ENCODE assay signal across 19 cellular contexts in the genomic region with DNA sequence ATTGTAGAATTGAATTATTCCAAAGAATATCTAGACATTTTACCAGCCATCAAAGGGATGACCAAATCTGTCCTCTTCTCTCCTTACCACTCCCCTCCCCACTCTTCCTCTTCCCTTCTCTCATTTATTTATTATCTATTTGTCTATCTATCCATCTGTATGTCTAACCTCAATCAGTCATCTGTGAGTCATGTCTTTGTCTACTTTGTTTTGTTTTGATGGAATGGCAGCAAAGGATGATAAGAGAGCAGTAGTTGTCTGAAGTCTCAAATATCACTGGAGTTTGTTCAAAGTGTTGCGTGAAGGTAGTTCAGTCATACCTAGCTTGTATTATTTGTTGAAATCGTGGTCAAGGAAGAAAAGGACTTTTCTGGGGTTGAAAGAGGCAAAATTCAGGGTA. TPM values are rescaled to one million over a fixed set of nuclear protein-coding genes. Genes with fewer than 3 reads are reported as not detected.
DNase-seq lines count a peak whose midpoint lies in the region; ATAC-seq, FAIRE-seq and TF ChIP-seq lines count a peak whose summit lies in the region.
"Had no signal": no experiment of that assay in that cellular context is flagged by ENCODE, and none has a peak within 500 bp of the region (broad histone marks: within the 10 kb centered on the region; RNA-seq: fewer than 3 reads in every experiment).

No MANE protein-coding gene starts in this region.

- H3K27ac ChIP-seq in K562 (ENCODE audit: extremely low read depth, low read depth, low read length) (no peak overlapping the region), mesenchymal stem cell (ENCODE audit: low read length, poor library complexity, severe bottlenecking) (peak overlapping the region; percentile 79), heart left ventricle (no peak overlapping the region)
- H3K27ac ChIP-seq: right atrium auricular region had no signal

- H2BK120ac ChIP-seq in mesenchymal stem cell (ENCODE audit: low read depth, low read length) = no peak overlapping the region

- no peak overlapping the region for H2AK5ac ChIP-seq in mesenchymal stem cell (ENCODE audit: low read length, severe bottlenecking)

- TF ChIP-seq POLR2A in K562 (conservative IDR thresholded peaks at IDR 0.05) (no peak), heart left ventricle (IDR thresholded peaks at IDR 0.05) (no peak)

- H3K9ac ChIP-seq in K562 (ENCODE audit: insufficient read depth in 1 of 2, low read depth in 2 of 2, low read length in 2 of 2) = no peak overlapping the region
- H3K9ac ChIP-seq in mesenchymal stem cell (ENCODE audit: low read length) = no peak overlapping the region

- no peak overlapping the region for H3K14ac ChIP-seq in mesenchymal stem cell (ENCODE audit: low read length in 2 of 2)

- in situ Hi-C loops in K562 (cut with MboI) = no loop called here

- no peaks in the 10 kb centered on the region for H3K79me2 ChIP-seq in K562 (ENCODE audit: control insufficient read depth, insufficient read depth, low read length)

- DNase-seq in EH (ENCODE audit: low read depth) (peak; percentile 62), M059J (ENCODE audit: low read depth) (peak; percentile 81), K562 (ENCODE audit: extremely low read depth in 1 of 4, low spot score in 3 of 4) (no peak), mesenchymal stem cell (peak; percentile 24), T-helper 9 cell (no peak), NCI-H187 (lab: John Stamatoyannopoulos, UW) (no peak), heart left ventricle (no peak), NCI-H345 treated with DMSO at 0.1 percent for 48 hours (lab: John Stamatoyannopoulos, UW; ENCODE audit: unreplicated experiment) (no peak)
- DNase-seq: activated CD8-positive, alpha-beta T cell treated with anti-CD3 and anti-CD28 coated beads for 36 hours; activated naive CD8-positive, alpha-beta T cell treated with anti-CD3 and anti-CD28 coated beads, Interleukin-2, amount 10 ng/mL, durations not matched to agents 7 days and 5 days; MM.1S; NCI-H1930; NCI-H524; stimulated activated CD4-positive, alpha-beta T cell treated with anti-CD3 and anti-CD28 coated beads, Interleukin-2, amount 100 ng/mL, for 24 hours; T-cell had no signal

- H4K8ac ChIP-seq in mesenchymal stem cell (ENCODE audit: low read length) = no peak overlapping the region

- H3K9me1 ChIP-seq in K562 (ENCODE audit: control insufficient read depth, insufficient read depth, low read length) = no peaks in the 10 kb centered on the region

- H4K20me1 ChIP-seq in K562 (replicated peaks; ENCODE audit: control insufficient read depth, insufficient read depth, low read length) = no peaks in the 10 kb centered on the region

- intact Hi-C loops in K562 (cut with micrococcal nuclease) = no loop called here
- intact Hi-C loops in heart left ventricle (cut with DNase I) = no loop called here

- no peak overlapping the region for H3K4me3 ChIP-seq in K562
- no peak overlapping the region for H3K4me3 ChIP-seq in mesenchymal stem cell (ENCODE audit: insufficient read depth in 1 of 2, low read depth in 1 of 2, low read length in 2 of 2)
- H3K4me3 ChIP-seq in heart left ventricle = no peak overlapping the region
- H3K4me3 ChIP-seq: right atrium auricular region had no signal

- H3K27me3 ChIP-seq in K562 (ENCODE audit: control insufficient read depth in 2 of 2, insufficient read depth in 2 of 2, low read length in 2 of 2) (no peaks in the 10 kb centered on the region), mesenchymal stem cell (ENCODE audit: control insufficient read depth in 1 of 2, insufficient read depth in 1 of 2, low read length in 2 of 2) (no peaks in the 10 kb centered on the region), heart left ventricle (no peaks in the 10 kb centered on the region)
- H3K27me3 ChIP-seq: right atrium auricular region had no signal

- FAIRE-seq in K562 (lab: Jason Lieb, UNC) = no peak
- FAIRE-seq: G401.6, GM12892, H1 had no signal

- BruUV-seq in K562 (replicated peaks; lab: Mats Ljungman, UMichigan) = no TSS peak

- CTCF ChIA-PET in K562 (lab: Yijun Ruan, JAX; ENCODE audit: low intra/inter-chr PET ratio) = no interaction called here

- no peak overlapping the region for H2BK12ac ChIP-seq in mesenchymal stem cell (ENCODE audit: low read length in 2 of 2)

- TF ChIP-seq RAD21 in K562 (CRISPR knock-in tag; conservative IDR thresholded peaks at IDR 0.05 in 1 of 2, IDR thresholded peaks at IDR 0.05 in 1 of 2) = no peak

- no peaks in the 10 kb centered on the region for H3K36me3 ChIP-seq in K562 (ENCODE audit: control insufficient read depth, insufficient read depth, low read length)
- H3K36me3 ChIP-seq in mesenchymal stem cell (ENCODE audit: control insufficient read depth in 1 of 2, insufficient read depth in 2 of 2, low read depth in 1 of 2, low read length in 2 of 2) = peaks cover 0 to 5% of the 10 kb centered on the region in 2 experiments
- H3K36me3 ChIP-seq in heart left ventricle = peaks cover 0 to 8% (median 0%) of the 10 kb centered on the region in 9 donors
- H3K36me3 ChIP-seq: right atrium auricular region had no signal

- H3K4me1 ChIP-seq in K562 (replicated peaks in 1 of 2; ENCODE audit: control insufficient read depth in 2 of 2, insufficient read depth in 2 of 2, low read length in 2 of 2) = peaks cover 3 to 13% of the 10 kb centered on the region in 2 experiments; a peak in 3 of 5 replicates
- peaks cover 7% of the 10 kb centered on the region for H3K4me1 ChIP-seq in mesenchymal stem cell (ENCODE audit: control insufficient read depth, insufficient read depth, low read depth, low read length)
- no peaks in the 10 kb centered on the region for H3K4me1 ChIP-seq in heart left ventricle
- H3K4me1 ChIP-seq: right atrium auricular region had no signal

- ATAC-seq in K562 (no peak), heart left ventricle (no peak)
- ATAC-seq: activated CD8-positive, alpha-beta T cell treated with anti-CD3 and anti-CD28 coated beads for 36 hours; T-cell had no signal

- no peak overlapping the region for H4K91ac ChIP-seq in mesenchymal stem cell (ENCODE audit: low read length)

- TF ChIP-seq EP300 in K562 (IDR thresholded peaks at IDR 0.05; ENCODE audit: low read length) = no peak

- no peak overlapping the region for H3K18ac ChIP-seq in mesenchymal stem cell (ENCODE audit: low read depth in 1 of 2, low read length in 2 of 2)

- TF ChIP-seq CTCF in K562 (IDR thresholded peaks at IDR 0.05 in 2 of 3, conservative IDR thresholded peaks at IDR 0.05 in 1 of 3; ENCODE audit: insufficient read depth in 2 of 3, low read depth in 1 of 3, low read length in 3 of 3) (no peak), heart left ventricle (IDR thresholded peaks at IDR 0.05) (no peak)

- no peaks in the 10 kb centered on the region for H3K9me3 ChIP-seq in K562 (replicated peaks; ENCODE audit: control insufficient read depth, insufficient read depth, low read depth, low read length)
- H3K9me3 ChIP-seq in mesenchymal stem cell (ENCODE audit: control insufficient read depth, low read length) = no peaks in the 10 kb centered on the region
- no peaks in the 10 kb centered on the region for H3K9me3 ChIP-seq in heart left ventricle
- H3K9me3 ChIP-seq: right atrium auricular region had no signal

- POLR2A ChIA-PET in K562 (lab: Yijun Ruan, JAX) = interaction anchor here (0.6 to 1.5 kb wide), 2 partner anchors 12 to 14 kb away, joined by 3 read pairs; no protein-coding TSS in a partner anchor

- no peak overlapping the region for H3K23ac ChIP-seq in mesenchymal stem cell (ENCODE audit: low read length in 2 of 2)

- H3K79me1 ChIP-seq in mesenchymal stem cell (replicated peaks; ENCODE audit: low read length, poor library complexity, severe bottlenecking) = no peaks in the 10 kb centered on the region

- H2BK15ac ChIP-seq in mesenchymal stem cell (ENCODE audit: low read depth, poor library complexity, severe bottlenecking) = no peak overlapping the region

- no peak overlapping the region for H3K4ac ChIP-seq in mesenchymal stem cell (ENCODE audit: low read depth in 1 of 2, low read length in 2 of 2)

- no peak overlapping the region for H3K4me2 ChIP-seq in K562 (ENCODE audit: insufficient read depth, low read length)
- H3K4me2 ChIP-seq in mesenchymal stem cell (ENCODE audit: low read length, poor library complexity, severe bottlenecking) = no peak overlapping the region

- no peak overlapping the region for H2BK5ac ChIP-seq in mesenchymal stem cell (ENCODE audit: low read depth, low read length, poor library complexity, severe bottlenecking)

- H2AFZ ChIP-seq in K562 (ENCODE audit: low read depth, low read length) (no peak overlapping the region), mesenchymal stem cell (ENCODE audit: low read depth, low read length) (no peak overlapping the region)

- WGBS in K562 (ENCODE audit: insufficient coverage, low coverage, missing lambda C conversion rate) = 19% methylated on average over 2 of the region's 2 CpGs
- WGBS in mesenchymal stem cell = 73% methylated on average over 2 of the region's 2 CpGs
- 83 to 91% (median 86%) methylated on average over 2 of the region's 2 CpGs for WGBS in heart left ventricle, 4 donors

TF ChIP-seq in K562, 482 proteins besides CTCF, POLR2A, EP300 and RAD21 (continues in another document):
- no peak for TF ChIP-seq ZNF12 (CRISPR knock-in tag; IDR thresholded peaks at IDR 0.05)
- TF ChIP-seq MEIS2 (IDR thresholded peaks at IDR 0.05; ENCODE audit: partially characterized antibody) = peak; percentile 54

RNA-seq across cellular contexts. Expression of a gene that starts 34.7 kb away (rescaled TPM):
- 17.5 and 28.2 TPM in 2 replicates for total RNA-seq in M059J (2014; rRNA removed; shearing (Covaris generic))
- 14.0 and 45.2 TPM in 2 replicates for total RNA-seq in K562 (2011; cell fraction: chromatin; rRNA removed; ENCODE audit: low replicate concordance)
- 14.8 and 16.2 TPM in 2 replicates for total RNA-seq in K562 (2011; cell fraction: nucleolus; rRNA removed)
- 30.2 and 51.7 TPM in 2 replicates for total RNA-seq in K562 (2011; cell fraction: nucleoplasm; rRNA removed)
- total RNA-seq in K562 (2014; rRNA removed) (12.4 and 14.8 TPM in 2 replicates), K562 (2014; rRNA removed; fragmentation: Illumina TruSeq; extraction: Trizol) (27.6 and 32.8 TPM in 2 replicates), K562 (2015; rRNA removed; fragmentation: Illumina TruSeq; extraction: Trizol) (18.3 and 19.3 TPM in 2 replicates), K562 (2021) (52.4 and 56.2 TPM in 2 replicates), heart left ventricle (10 to 100 TPM; 23.8 to 84.1 (median 72.1) TPM)
- polyA plus RNA-seq in K562 (2011; rRNA removed) (20.4 and 21.8 TPM in 2 replicates), K562 (2014; fragmentation: Illumina TruSeq; extraction: Trizol) (72.0 and 81.3 TPM in 2 replicates), K562 (2014; fragmentation: Nextera tagmentation; extraction: Ambion mirVana) (10 to 100 TPM; 17.1 to 22.7 TPM), K562 (2014; rRNA removed) (31.9 and 34.1 TPM in 2 replicates), heart left ventricle (10 to 100 TPM; 23.1 to 73.7 TPM)
- 2.6 and 6.2 TPM in 2 replicates for polyA plus RNA-seq in K562 (2011; cell fraction: cytosol; rRNA removed)
- 7.7 and 11.3 TPM in 2 replicates for polyA plus RNA-seq in K562 (2011; cell fraction: nucleus; rRNA removed)
- 37.6 and 55.2 TPM in 2 replicates for polyA plus RNA-seq in K562 (2012)
- polyA minus RNA-seq in K562 (2011; rRNA and poly(A)+ RNA removed) = 6.1 and 9.1 TPM in 2 replicates
- polyA minus RNA-seq in K562 (2011; cell fraction: cytosol; rRNA and poly(A)+ RNA removed) = 8.3 and 8.4 TPM in 2 replicates
- 5.3 and 8.4 TPM in 2 replicates for polyA minus RNA-seq in K562 (2011; cell fraction: nucleus; rRNA and poly(A)+ RNA removed)
- polyA plus RNA-seq in mesenchymal stem cell (2013, experiment 1 of 2) = 117 TPM
- 116 TPM for polyA plus RNA-seq in mesenchymal stem cell (2013, experiment 2 of 2)

Comparison
In these comparisons a context has a peak if more than half of its experiments do, and no peak if none do; other contexts are left out.
1. DNase-seq: peak in EH (single experiment), M059J (single experiment) and mesenchymal stem cell (single experiment); none in K562 (0 of 4), T-helper 9 cell (single experiment), NCI-H187 (0 of 2), heart left ventricle (0 of 5) and NCI-H345 treated with DMSO at 0.1 percent for 48 hours (single experiment).